ENCODE assay signal across 25 cellular contexts in the genomic region with DNA sequence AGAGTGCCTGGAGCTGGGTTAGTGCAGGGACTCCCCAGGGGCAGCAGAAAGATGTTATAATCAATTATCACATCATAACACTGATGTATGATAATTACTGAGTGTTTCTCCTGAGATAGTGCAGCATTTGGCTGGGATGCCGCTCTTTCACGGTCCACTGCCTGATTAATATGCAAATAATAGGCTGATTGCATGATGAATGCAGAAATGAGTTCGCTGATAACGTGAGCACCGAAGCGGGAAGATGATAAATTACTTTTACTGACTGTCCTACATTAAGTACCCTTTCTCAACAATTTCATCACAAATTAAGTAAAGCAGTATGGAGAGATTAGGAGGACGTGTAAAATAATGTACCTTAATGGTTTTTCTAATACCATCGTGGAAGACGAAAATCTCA.
"Had no signal": no experiment of that assay in that cellular context is flagged by ENCODE, and none has a peak within 500 bp of the region (broad histone marks: within the 10 kb centered on the region; RNA-seq: fewer than 3 reads in every experiment).

No MANE protein-coding gene starts in this region.

- ATAC-seq: activated CD4-positive, alpha-beta T cell treated with anti-CD3 and anti-CD28 coated beads for 36 hours; activated CD8-positive, alpha-beta memory T cell treated with anti-CD3 and anti-CD28 coated beads, Interleukin-2, amount 10 ng/mL, durations not matched to agents 7 days and 5 days; activated CD8-positive, alpha-beta T cell treated with anti-CD3 and anti-CD28 coated beads, Interleukin-2, amount 10 ng/mL, durations not matched to agents 7 days and 5 days; activated naive CD8-positive, alpha-beta T cell treated with anti-CD3 and anti-CD28 coated beads, Interleukin-2, amount 50 U/mL, for 24 hours; mucosa of descending colon; natural killer cell treated with Interleukin-12 subunit alpha and Interleukin-12 subunit beta and Interleukin-15 and Interleukin-18, amount 100 ng/mL, for 72 hours; stimulated activated naive B cell treated with anti-CD40 and anti-IgM and Interleukin-4, amounts not matched to agents 10 μg/mL and 1 μg/mL and 100 μg/mL, for 72 hours; upper lobe of right lung had no signal

- H3K9me3 ChIP-seq: breast epithelium, esophagus squamous epithelium, mucosa of descending colon, suprapubic skin, tibial artery, upper lobe of right lung had no signal

- DNase-seq: activated CD4-positive, alpha-beta T cell treated with anti-CD3 and anti-CD28 coated beads for 36 hours; activated CD4-positive, CD25-positive, alpha-beta regulatory T cell; activated CD8-positive, alpha-beta memory T cell treated with anti-CD3 and anti-CD28 coated beads, Interleukin-2, amount 10 ng/mL, durations not matched to agents 7 days and 5 days; activated CD8-positive, alpha-beta T cell treated with anti-CD3 and anti-CD28 coated beads, Interleukin-2, amount 10 ng/mL, durations not matched to agents 7 days and 5 days; activated naive CD8-positive, alpha-beta T cell treated with anti-CD3 and anti-CD28 coated beads, Interleukin-2, amount 50 U/mL, for 24 hours; activated T-cell treated with anti-CD3 and anti-CD28 coated beads, Interleukin-2, amount 50 U/mL, for 48 hours; amygdala; central memory CD4-positive, alpha-beta T cell; dermis blood vessel endothelial cell; effector CD4-positive, alpha-beta T cell; esophagus squamous epithelium; hippocampal formation; left cardiac atrium; left ventricle myocardium superior; mucosa of descending colon; right cardiac atrium; stimulated activated CD4-positive, alpha-beta T cell treated with anti-CD3 and anti-CD28 coated beads, Interleukin-15, amount 100 ng/mL, for 24 hours; stimulated activated CD4-positive, alpha-beta T cell treated with anti-CD3 and anti-CD28 coated beads, Interleukin-2, amount 100 ng/mL, for 24 hours; stimulated activated naive B cell treated with anti-CD40 and anti-IgM and Interleukin-4, amounts not matched to agents 10 μg/mL and 1 μg/mL and 100 μg/mL, for 72 hours; tibial artery; upper lobe of right lung had no signal

- H3K4me1 ChIP-seq: breast epithelium, esophagus squamous epithelium, suprapubic skin, tibial artery, upper lobe of right lung had no signal

- H3K27me3 ChIP-seq: breast epithelium, esophagus squamous epithelium, suprapubic skin, tibial artery, upper lobe of right lung had no signal

- H3K4me3 ChIP-seq: breast epithelium, esophagus squamous epithelium, mucosa of descending colon, suprapubic skin, tibial artery, upper lobe of right lung had no signal

- H3K27ac ChIP-seq: breast epithelium, epithelial cell of prostate, esophagus squamous epithelium, suprapubic skin, tibial artery, upper lobe of right lung had no signal

- H3K36me3 ChIP-seq: breast epithelium had no signal
